ENCODE assay signal across 11 cellular contexts in the genomic region with DNA sequence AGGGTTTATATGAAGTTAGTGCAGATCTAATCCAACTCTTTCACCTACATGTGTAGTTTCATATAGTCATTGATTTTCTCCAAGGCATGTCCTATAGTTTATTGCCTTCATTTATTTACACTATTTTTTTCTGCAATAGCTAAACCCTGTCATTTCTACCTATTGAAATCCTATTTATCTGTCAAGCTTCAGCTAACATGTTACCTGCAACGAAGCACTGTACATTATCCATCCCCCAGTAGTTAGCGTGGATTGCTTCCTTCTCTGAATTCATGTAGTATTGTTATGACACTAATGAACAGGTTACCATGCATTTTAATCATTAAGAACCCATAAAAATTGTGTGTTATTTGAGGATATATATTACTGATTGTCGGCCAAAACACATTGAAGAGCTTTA.
"Had no signal": no experiment of that assay in that cellular context is flagged by ENCODE, and none has a peak within 500 bp of the region (broad histone marks: within the 10 kb centered on the region; RNA-seq: fewer than 3 reads in every experiment).

No MANE protein-coding gene starts in this region.

- H3K4me1 Mint-ChIP-seq: GM23338 had no signal

- H3K4me2 ChIP-seq: GM23338 had no signal

- H3K27ac ChIP-seq: GM23248 had no signal

- H3K4me3 ChIP-seq: GM23248, GM23338, HAP-1 had no signal

- ATAC-seq: GM23338, HCT116 had no signal

- H3K9ac ChIP-seq: GM23248 had no signal

- H3K4me3 Mint-ChIP-seq: GM23338, H9, HFFc6 had no signal

- H3K27ac Mint-ChIP-seq: GM23338, H9, HFFc6 had no signal

- H2AFZ ChIP-seq: GM23248, GM23338 had no signal

- H3K9me3 ChIP-seq: HAP-1 had no signal

- DNase-seq: GM23248, GOT3, H7, H9, HCEC 1CT, HFFc6 had no signal

- FAIRE-seq: H1, H54 had no signal

- H3K36me3 ChIP-seq: HAP-1 had no signal
